In the genomic region with DNA sequence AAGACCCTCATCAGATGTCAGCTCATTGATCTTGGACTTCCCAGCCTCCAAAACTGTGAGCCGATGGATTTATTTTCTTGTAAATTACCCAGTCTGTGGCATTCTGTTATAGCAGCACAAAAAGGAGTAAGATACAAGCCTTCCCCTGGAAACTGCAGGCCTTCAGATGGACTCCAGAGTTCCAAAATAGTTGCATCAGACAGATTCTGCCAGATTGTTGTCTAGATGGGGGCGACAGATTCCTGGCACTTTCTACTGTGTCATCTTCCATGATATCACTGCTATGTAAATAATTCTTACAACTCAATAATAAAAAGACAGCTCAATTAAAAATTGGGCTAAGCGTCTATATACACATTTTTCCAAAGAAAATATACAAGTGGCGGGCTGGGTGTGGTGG, we compare ENCODE assay signal across 23 cellular contexts. TPM values are rescaled to one million over a fixed set of nuclear protein-coding genes. Genes with fewer than 3 reads are reported as not detected.
DNase-seq lines count a peak whose midpoint lies in the region; FAIRE-seq and TF ChIP-seq lines count a peak whose summit lies in the region.
"Had no signal": no experiment of that assay in that cellular context is flagged by ENCODE, and none has a peak within 500 bp of the region (broad histone marks: within the 10 kb centered on the region; RNA-seq: fewer than 3 reads in every experiment).

No MANE protein-coding gene starts in this region.

- peak; percentile 28 for DNase-seq in EL
- DNase-seq in astrocyte (ENCODE audit: low read depth), result no peak
- DNase-seq in fibroblast of the aortic adventitia (ENCODE audit: low read depth), result peak; percentile 21
- no peak for DNase-seq in activated T-cell treated with anti-CD3 and anti-CD28 coated beads, Interleukin-2, amount 50 U/mL, for 24 hours
- DNase-seq in urothelium cell line (ENCODE audit: low spot score), result no peak
- DNase-seq in effector memory CD4-positive, alpha-beta T cell, result no peak
- DNase-seq in NCI-H748 (lab: John Stamatoyannopoulos, UW; ENCODE audit: unreplicated experiment), result no peak
- DNase-seq: CD8-positive, alpha-beta memory T cell; DMS 273 treated with DMSO at 0.1 percent for 48 hours; DMS79; H9; KBM-7; MV-4-11; NCI-H2029 treated with DMSO at 0.1 percent for 48 hours; NCI-H446 treated with DMSO at 0.1 percent for 48 hours; NCI-H526; SHP77 had no signal

- no peaks in the 10 kb centered on the region for H3K27me3 Mint-ChIP-seq in astrocyte (ENCODE audit: low read depth, unreplicated experiment)
- no peaks in the 10 kb centered on the region for H3K27me3 Mint-ChIP-seq in activated T-cell treated with anti-CD3 and anti-CD28 coated beads, Interleukin-2, amount 50 U/mL, for 24 hours

- peaks cover 6% of the 10 kb centered on the region for H3K36me3 Mint-ChIP-seq in astrocyte (ENCODE audit: low read depth, unreplicated experiment)
- H3K36me3 Mint-ChIP-seq in activated T-cell treated with anti-CD3 and anti-CD28 coated beads, Interleukin-2, amount 50 U/mL, for 24 hours (ENCODE audit: low read depth), result peaks cover 5% of the 10 kb centered on the region

- no peak overlapping the region for H3K4me3 ChIP-seq in astrocyte (ENCODE audit: insufficient read depth, low read depth, low read length)
- no peak overlapping the region for H3K4me3 ChIP-seq in fibroblast of the aortic adventitia (ENCODE audit: low read depth, low read length)
- no peak overlapping the region for H3K4me3 ChIP-seq in effector memory CD4-positive, alpha-beta T cell (ENCODE audit: insufficient read depth, low read depth, low read length, poor library complexity, severe bottlenecking)
- H3K4me3 ChIP-seq: A549 had no signal

- H3K4me2 ChIP-seq in astrocyte (ENCODE audit: low read length), result no peak overlapping the region
- H3K4me2 ChIP-seq: A549 had no signal

- TF ChIP-seq CTCF in astrocyte (IDR thresholded peaks at IDR 0.05; ENCODE audit: insufficient read depth, low read depth, low read length) (no peak), fibroblast of the aortic adventitia (IDR thresholded peaks at IDR 0.05; ENCODE audit: insufficient read depth, low read length) (no peak)

- no peak overlapping the region for H2AFZ ChIP-seq in astrocyte (ENCODE audit: low read depth, low read length)

- no peak overlapping the region for H3K4me3 Mint-ChIP-seq in astrocyte (ENCODE audit: unreplicated experiment)
- no peak overlapping the region for H3K4me3 Mint-ChIP-seq in activated T-cell treated with anti-CD3 and anti-CD28 coated beads, Interleukin-2, amount 50 U/mL, for 24 hours
- H3K4me3 Mint-ChIP-seq: B cell; CD14-positive monocyte; CD8-positive, alpha-beta memory T cell; H9 had no signal

- H3K27ac Mint-ChIP-seq in astrocyte (ENCODE audit: unreplicated experiment), result peak overlapping the region; percentile 48
- no peak overlapping the region for H3K27ac Mint-ChIP-seq in activated T-cell treated with anti-CD3 and anti-CD28 coated beads, Interleukin-2, amount 50 U/mL, for 24 hours
- H3K27ac Mint-ChIP-seq: B cell; CD8-positive, alpha-beta memory T cell; H9 had no signal

- no peaks in the 10 kb centered on the region for H3K79me2 ChIP-seq in astrocyte (ENCODE audit: insufficient read depth, low read length)

- H3K36me3 ChIP-seq in astrocyte (ENCODE audit: insufficient read depth, low read length), result no peaks in the 10 kb centered on the region
- no peaks in the 10 kb centered on the region for H3K36me3 ChIP-seq in effector memory CD4-positive, alpha-beta T cell (ENCODE audit: control insufficient read depth, insufficient read depth, low read length)

- peaks cover 24% of the 10 kb centered on the region for H3K9me3 Mint-ChIP-seq in astrocyte (ENCODE audit: unreplicated experiment)
- H3K9me3 Mint-ChIP-seq in activated T-cell treated with anti-CD3 and anti-CD28 coated beads, Interleukin-2, amount 50 U/mL, for 24 hours, result peaks cover 6% of the 10 kb centered on the region

- peaks cover 10% of the 10 kb centered on the region for H3K4me1 ChIP-seq in astrocyte (ENCODE audit: insufficient read depth, low read length)
- no peaks in the 10 kb centered on the region for H3K4me1 ChIP-seq in effector memory CD4-positive, alpha-beta T cell (ENCODE audit: control insufficient read depth, insufficient read depth, low read length, poor library complexity, severe bottlenecking)

- FAIRE-seq in astrocyte (lab: Jason Lieb, UNC) (no peak), urothelium cell line (lab: Jason Lieb, UNC) (no peak)
- FAIRE-seq: A549, GM12892, HepG2 had no signal

- peaks cover 10% of the 10 kb centered on the region for H3K4me1 Mint-ChIP-seq in astrocyte (ENCODE audit: low read depth, unreplicated experiment)
- H3K4me1 Mint-ChIP-seq in activated T-cell treated with anti-CD3 and anti-CD28 coated beads, Interleukin-2, amount 50 U/mL, for 24 hours (ENCODE audit: low read depth), result peaks cover 6% of the 10 kb centered on the region
- H3K4me1 Mint-ChIP-seq: B cell; CD8-positive, alpha-beta memory T cell had no signal

- H3K27ac ChIP-seq in astrocyte (ENCODE audit: low read depth, low read length), result no peak overlapping the region
- H3K27ac ChIP-seq in effector memory CD4-positive, alpha-beta T cell (ENCODE audit: insufficient read depth, low read length, poor library complexity, severe bottlenecking), result no peak overlapping the region
- H3K27ac ChIP-seq: RWPE1 had no signal

- H4K20me1 ChIP-seq in astrocyte (ENCODE audit: insufficient read depth, low read length), result no peaks in the 10 kb centered on the region

- peaks cover under 1% of the 10 kb centered on the region for H3K9me3 ChIP-seq in astrocyte (ENCODE audit: insufficient read depth, low read depth, low read length)
- H3K9me3 ChIP-seq in effector memory CD4-positive, alpha-beta T cell (ENCODE audit: control insufficient read depth, low read length), result no peaks in the 10 kb centered on the region

- H3K27me3 ChIP-seq in astrocyte (ENCODE audit: insufficient read depth, low read length), result no peaks in the 10 kb centered on the region
- no peaks in the 10 kb centered on the region for H3K27me3 ChIP-seq in effector memory CD4-positive, alpha-beta T cell (replicated peaks; ENCODE audit: control insufficient read depth, insufficient read depth, low read length, poor library complexity, severe bottlenecking)

- H3K9ac ChIP-seq in astrocyte (ENCODE audit: low read length), result no peak overlapping the region

RNA-seq across cellular contexts. Expression of gene MARK3, which starts 17.2 kb away (rescaled TPM):
- 111 and 124 TPM in 2 replicates for total RNA-seq in astrocyte
- total RNA-seq in fibroblast of the aortic adventitia (ENCODE audit: low replicate concordance), result 67.7 and 79.5 TPM in 2 replicates

RNA-seq across cellular contexts. Expression of gene EIF5, which starts 34.0 kb away (rescaled TPM):
- total RNA-seq in astrocyte (330 and 337 TPM in 2 replicates), fibroblast of the aortic adventitia (ENCODE audit: low replicate concordance) (322 and 328 TPM in 2 replicates)

Comparison
In these comparisons a context has a peak if more than half of its experiments do, and no peak if none do; other contexts are left out.
1. DNase-seq: peak in EL (single experiment) and fibroblast of the aortic adventitia (single experiment); none in astrocyte (single experiment), activated T-cell treated with anti-CD3 and anti-CD28 coated beads, Interleukin-2, amount 50 U/mL, for 24 hours (single experiment), urothelium cell line (single experiment), effector memory CD4-positive, alpha-beta T cell (0 of 3) and NCI-H748 (single experiment).